In the genomic region with DNA sequence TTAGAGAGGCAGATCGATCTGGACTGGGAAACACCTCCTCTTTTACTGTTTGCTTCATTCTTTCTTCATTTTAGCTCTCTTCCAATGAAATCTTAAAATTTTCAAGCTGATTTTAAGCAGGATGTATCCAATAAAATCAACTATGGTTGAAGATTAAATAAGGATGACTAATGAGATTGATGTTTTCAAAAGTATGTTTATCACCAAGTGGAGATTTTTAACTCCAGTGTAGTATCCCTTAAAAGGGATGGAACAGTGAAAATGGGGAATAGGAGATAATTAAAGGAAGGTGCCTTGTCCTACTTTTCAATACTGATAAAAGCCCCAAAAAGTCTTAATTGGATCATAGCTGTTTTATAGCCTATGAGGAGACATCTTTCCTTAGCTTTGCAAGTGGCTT, we compare ENCODE assay signal across 16 cellular contexts. TPM values are rescaled to one million over a fixed set of nuclear protein-coding genes. Genes with fewer than 3 reads are reported as not detected.
DNase-seq lines count a peak whose midpoint lies in the region; ATAC-seq and TF ChIP-seq lines count a peak whose summit lies in the region.
"Had no signal": no experiment of that assay in that cellular context is flagged by ENCODE, and none has a peak within 500 bp of the region (broad histone marks: within the 10 kb centered on the region; RNA-seq: fewer than 3 reads in every experiment).

No MANE protein-coding gene starts in this region.

- H3K4me2 ChIP-seq in SK-N-SH: no peak overlapping the region

- no peaks in the 10 kb centered on the region for H3K79me2 ChIP-seq in SK-N-SH (ENCODE audit: insufficient read depth)

- TF ChIP-seq RAD21 in SK-N-SH (IDR thresholded peaks at IDR 0.05; ENCODE audit: low read length): no peak

- H3K9me3 ChIP-seq in SK-N-SH: no peaks in the 10 kb centered on the region

- no peaks in the 10 kb centered on the region for H3K9me3 Mint-ChIP-seq in osteocyte (ENCODE audit: unreplicated experiment)
- H3K9me3 Mint-ChIP-seq: IgD-negative memory B cell had no signal

- H3K4me3 Mint-ChIP-seq in osteocyte (ENCODE audit: unreplicated experiment): no peak overlapping the region
- H3K4me3 Mint-ChIP-seq: IgD-negative memory B cell had no signal

- POLR2A ChIA-PET in SK-N-SH (lab: Yijun Ruan, JAX): no interaction called here
- POLR2A ChIA-PET in GM10248 (lab: Yijun Ruan, JAX): no interaction called here

- H3K27me3 Mint-ChIP-seq in osteocyte (ENCODE audit: unreplicated experiment): no peaks in the 10 kb centered on the region

- H3K9me2 ChIP-seq in SK-N-SH: no peaks in the 10 kb centered on the region

- H3K27ac ChIP-seq in SK-N-SH (ENCODE audit: low read depth in 2 of 2, low read length in 1 of 2): peak overlapping the region; percentile 47 to 95; a peak in 3 of 4 replicates

- CTCF ChIA-PET in SK-N-SH (lab: Yijun Ruan, JAX) (no interaction called here), GM10248 (lab: Yijun Ruan, JAX) (no interaction called here)

- DNase-seq in EH (ENCODE audit: low read depth) (peak; percentile 77), HCEC 1CT (peak; percentile 64), SK-N-SH (no peak), osteocyte (ENCODE audit: extremely low spot score, unreplicated experiment) (no peak), GM19240 (ENCODE audit: insufficient read length, low spot score) (no peak), GM10248 (ENCODE audit: extremely low spot score) (no peak)
- DNase-seq: C1 segment of cervical spinal cord, DMS 273 treated with DMSO at 0.1 percent for 48 hours, NCI-H1436 treated with DMSO at 0.1 percent for 48 hours, NCI-H2081, T-helper 1 cell had no signal

- H3K36me3 ChIP-seq in SK-N-SH (replicated peaks in 1 of 2; ENCODE audit: control insufficient read depth in 1 of 2, insufficient read depth in 2 of 2, low read length in 1 of 2): no peaks in the 10 kb centered on the region

- H4K20me1 ChIP-seq in SK-N-SH (ENCODE audit: insufficient read depth): no peaks in the 10 kb centered on the region

- 93% methylated on average over 1 of the region's 1 CpG for WGBS in SK-N-SH (ENCODE audit: low lambda C conversion rate)

- no peaks in the 10 kb centered on the region for H3K27me3 ChIP-seq in SK-N-SH (ENCODE audit: insufficient read depth)

- no peak overlapping the region for H3K4me3 ChIP-seq in SK-N-SH (ENCODE audit: low read depth in 2 of 2, low read length in 1 of 2)

- H2AFZ ChIP-seq in SK-N-SH (ENCODE audit: low read depth): peak overlapping the region; percentile 12; the same call in 1 of the 2 replicates

- TF ChIP-seq EP300 in SK-N-SH (IDR thresholded peaks at IDR 0.05; ENCODE audit: borderline replicate concordance in 1 of 2, low read depth in 1 of 2, low read length in 1 of 2): peak in 1 of 2 experiments; percentile 33; a peak in 1 of 4 replicates

- peaks cover 25% of the 10 kb centered on the region for H3K4me1 Mint-ChIP-seq in osteocyte (ENCODE audit: unreplicated experiment)
- H3K4me1 Mint-ChIP-seq: IgD-negative memory B cell had no signal

- H3K9ac ChIP-seq in SK-N-SH: no peak overlapping the region; the same call in 1 of the 2 replicates

- TF ChIP-seq CTCF in SK-N-SH (IDR thresholded peaks at IDR 0.05) (no peak), osteocyte (IDR thresholded peaks at IDR 0.05) (no peak), GM10248 (IDR thresholded peaks at IDR 0.05; ENCODE audit: control extremely low read depth, extremely low read depth, low read depth, missing control alignments) (no peak)

- H3F3A ChIP-seq in SK-N-SH (replicated peaks; ENCODE audit: insufficient read depth): peaks cover 30% of the 10 kb centered on the region

- no peaks in the 10 kb centered on the region for H3K36me3 Mint-ChIP-seq in osteocyte (ENCODE audit: unreplicated experiment)
- H3K36me3 Mint-ChIP-seq: IgD-negative memory B cell had no signal

- peaks cover 0 to 19% of the 10 kb centered on the region in 2 experiments; a peak in 3 of 4 replicates for H3K4me1 ChIP-seq in SK-N-SH (ENCODE audit: control insufficient read depth in 1 of 2, insufficient read depth in 2 of 2, low read depth in 1 of 2, low read length in 1 of 2)

- no peak for ATAC-seq in GM19351 (IDR thresholded peaks at IDR 0.05; ENCODE audit: unreplicated experiment)
- ATAC-seq in HG02763 (IDR thresholded peaks at IDR 0.05; ENCODE audit: unreplicated experiment): no peak

- H3K27ac Mint-ChIP-seq in osteocyte (ENCODE audit: unreplicated experiment): peak overlapping the region; percentile 50
- H3K27ac Mint-ChIP-seq: IgD-negative memory B cell had no signal

TF ChIP-seq in SK-N-SH, 30 proteins besides CTCF, POLR2A, EP300 and RAD21:
- TF ChIP-seq JUND (IDR thresholded peaks at IDR 0.05): peak; percentile 36
- no peak for TF ChIP-seq GABPA (IDR thresholded peaks at IDR 0.05; ENCODE audit: low read depth)
- no peak for TF ChIP-seq RCOR1 (IDR thresholded peaks at IDR 0.05; ENCODE audit: low read length)
- TF ChIP-seq SIN3A (IDR thresholded peaks at IDR 0.05; ENCODE audit: borderline replicate concordance, low read depth, low read length): no peak
- TF ChIP-seq FOXJ3 (CRISPR knock-in tag; IDR thresholded peaks at IDR 0.05): no peak
- TF ChIP-seq, protein P1, sequence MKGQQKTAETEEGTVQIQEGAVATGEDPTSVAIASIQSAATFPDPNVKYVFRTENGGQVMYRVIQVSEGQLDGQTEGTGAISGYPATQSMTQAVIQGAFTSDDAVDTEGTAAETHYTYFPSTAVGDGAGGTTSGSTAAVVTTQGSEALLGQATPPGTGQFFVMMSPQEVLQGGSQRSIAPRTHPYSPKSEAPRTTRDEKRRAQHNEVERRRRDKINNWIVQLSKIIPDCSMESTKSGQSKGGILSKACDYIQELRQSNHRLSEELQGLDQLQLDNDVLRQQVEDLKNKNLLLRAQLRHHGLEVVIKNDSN (IDR thresholded peaks at IDR 0.05; ENCODE audit: borderline replicate concordance, low read depth): no peak
- 0 out of 2 replicates have a peak, but pooled peaks have one; percentile 11 for TF ChIP-seq FOSL2 (IDR thresholded peaks at IDR 0.05; ENCODE audit: borderline replicate concordance, low read depth)
- no peak for TF ChIP-seq MAX (IDR thresholded peaks at IDR 0.05; ENCODE audit: low read depth)
- no peak for TF ChIP-seq RXRA (IDR thresholded peaks at IDR 0.05; ENCODE audit: borderline replicate concordance, low read depth)
- TF ChIP-seq, protein P2, sequence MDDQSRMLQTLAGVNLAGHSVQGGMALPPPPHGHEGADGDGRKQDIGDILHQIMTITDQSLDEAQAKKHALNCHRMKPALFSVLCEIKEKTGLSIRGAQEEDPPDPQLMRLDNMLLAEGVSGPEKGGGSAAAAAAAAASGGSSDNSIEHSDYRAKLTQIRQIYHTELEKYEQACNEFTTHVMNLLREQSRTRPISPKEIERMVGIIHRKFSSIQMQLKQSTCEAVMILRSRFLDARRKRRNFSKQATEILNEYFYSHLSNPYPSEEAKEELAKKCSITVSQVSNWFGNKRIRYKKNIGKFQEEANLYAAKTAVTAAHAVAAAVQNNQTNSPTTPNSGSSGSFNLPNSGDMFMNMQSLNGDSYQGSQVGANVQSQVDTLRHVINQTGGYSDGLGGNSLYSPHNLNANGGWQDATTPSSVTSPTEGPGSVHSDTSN (IDR thresholded peaks at IDR 0.05): no peak
- no peak for TF ChIP-seq TCF12 (IDR thresholded peaks at IDR 0.05)
- TF ChIP-seq EZH2phosphoT487 (IDR thresholded peaks at IDR 0.05; ENCODE audit: borderline replicate concordance, low read depth): no peak
- TF ChIP-seq NRF1 (IDR thresholded peaks at IDR 0.05; ENCODE audit: low read depth, low read length): no peak
- TF ChIP-seq YY1 (IDR thresholded peaks at IDR 0.05; ENCODE audit: low read depth): no peak

RNA-seq across cellular contexts. Expression of gene LIPF, which starts 11.6 kb away (rescaled TPM):
- polyA plus RNA-seq in SK-N-SH (2012; rRNA removed): 0.06 and 0.07 TPM in 2 replicates
- polyA plus RNA-seq in SK-N-SH (2012; cell fraction: cytosol; rRNA removed): 0.03 TPM in 2 replicates
- not detected in 2 replicates for polyA plus RNA-seq in SK-N-SH (2012; cell fraction: nucleus; rRNA removed)
- total RNA-seq in osteocyte: not detected in 2 replicates
- total RNA-seq: Daoy, HT-29 had no signal
- polyA plus RNA-seq: IgD-negative memory B cell had no signal

RNA-seq across cellular contexts. Expression of gene LIPK, which starts 53.4 kb away (rescaled TPM):
- polyA plus RNA-seq in SK-N-SH (2012; rRNA removed): not detected in 2 replicates
- not detected in 2 replicates for polyA plus RNA-seq in SK-N-SH (2012; cell fraction: cytosol; rRNA removed)
- not detected in 2 replicates for polyA plus RNA-seq in SK-N-SH (2012; cell fraction: nucleus; rRNA removed)
- not detected in 2 replicates for total RNA-seq in osteocyte
- total RNA-seq: Daoy, HT-29 had no signal
- polyA plus RNA-seq: IgD-negative memory B cell had no signal

Comparison
In these comparisons a context has a peak if more than half of its experiments do, and no peak if none do; other contexts are left out.
1. DNase-seq: peak in EH (single experiment) and HCEC 1CT (single experiment); none in SK-N-SH (single experiment), osteocyte (single experiment), GM19240 (single experiment) and GM10248 (single experiment).